19 cellular contexts compared by ENCODE assay signal in the genomic region with DNA sequence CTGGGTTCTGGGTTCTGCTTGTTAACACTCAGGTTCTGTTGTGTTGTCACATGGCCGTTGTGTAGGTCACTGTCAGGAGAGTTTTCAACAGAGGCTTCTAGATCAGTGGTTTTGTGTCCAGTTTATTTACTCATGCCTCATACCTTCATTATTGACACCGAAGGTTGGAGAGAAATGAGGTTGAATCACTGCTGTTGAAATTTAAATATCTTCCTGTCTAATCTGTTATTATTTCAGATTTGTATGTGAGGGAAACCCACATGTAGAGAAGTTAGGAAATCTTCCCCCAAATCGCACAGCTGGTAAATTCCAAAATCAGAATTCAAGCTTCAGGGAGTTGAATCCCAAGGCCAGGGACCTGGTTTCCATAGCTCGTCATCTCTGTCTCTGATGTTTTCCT. TPM values are rescaled to one million over a fixed set of nuclear protein-coding genes. Genes with fewer than 3 reads are reported as not detected.
DNase-seq lines count a peak whose midpoint lies in the region; ATAC-seq, FAIRE-seq and TF ChIP-seq lines count a peak whose summit lies in the region.
"Had no signal": no experiment of that assay in that cellular context is flagged by ENCODE, and none has a peak within 500 bp of the region (broad histone marks: within the 10 kb centered on the region; RNA-seq: fewer than 3 reads in every experiment).

No MANE protein-coding gene starts in this region.

- H3K9me3 ChIP-seq in A549 (no peaks in the 10 kb centered on the region), adipocyte (ENCODE audit: control insufficient read depth, low read length) (no peaks in the 10 kb centered on the region), Peyer's patch (no peaks in the 10 kb centered on the region)
- H3K9me3 ChIP-seq: ascending aorta, HAP-1 had no signal

- TF ChIP-seq POLR2A in A549 (IDR thresholded peaks at IDR 0.05; ENCODE audit: low read length) (no peak), Peyer's patch (IDR thresholded peaks at IDR 0.05) (no peak)

- intact Hi-C loops in Calu3 (cut with micrococcal nuclease; ENCODE audit: unreplicated experiment): loop anchor here (5.0 kb wide), 1 partner anchor 914 kb away; no protein-coding TSS in a partner anchor

- H3K27ac Mint-ChIP-seq in Calu3 (ENCODE audit: unreplicated experiment): peak overlapping the region; percentile 85

- no peak for TF ChIP-seq EP300 in A549 (IDR thresholded peaks at IDR 0.05)

- FAIRE-seq in A549 (lab: Jason Lieb, UNC): no peak
- FAIRE-seq: islet of Langerhans had no signal

- H3K36me3 Mint-ChIP-seq in Calu3 (ENCODE audit: insufficient read depth, unreplicated experiment): peaks cover 21% of the 10 kb centered on the region

- no peak overlapping the region for H3K4me2 ChIP-seq in A549

- no peaks in the 10 kb centered on the region for H3K36me3 ChIP-seq in adipocyte (ENCODE audit: control insufficient read depth, insufficient read depth, low read length, severe bottlenecking)
- no peaks in the 10 kb centered on the region for H3K36me3 ChIP-seq in Peyer's patch
- H3K36me3 ChIP-seq: ascending aorta, HAP-1 had no signal

- POLR2A ChIA-PET in A549 (lab: Yijun Ruan, JAX): no interaction called here

- no peaks in the 10 kb centered on the region for H3K27me3 ChIP-seq in adipocyte (replicated peaks; ENCODE audit: control insufficient read depth, insufficient read depth, low read length)
- H3K27me3 ChIP-seq in Peyer's patch: no peaks in the 10 kb centered on the region
- H3K27me3 ChIP-seq: ascending aorta had no signal

- H3K9ac ChIP-seq in adipocyte (ENCODE audit: low read length): peak overlapping the region; percentile 67

- no peak overlapping the region for H3K4me3 Mint-ChIP-seq in Calu3 (ENCODE audit: low read depth, unreplicated experiment)
- H3K4me3 Mint-ChIP-seq: neural crest cell had no signal

- no peak for TF ChIP-seq RAD21 in A549 (conservative IDR thresholded peaks at IDR 0.05 in 1 of 2, IDR thresholded peaks at IDR 0.05 in 1 of 2)

- H3K4me3 ChIP-seq in A549 (no peak overlapping the region), adipocyte (ENCODE audit: low read length) (peak overlapping the region; percentile 28), Peyer's patch (no peak overlapping the region)
- H3K4me3 ChIP-seq: ascending aorta, HAP-1 had no signal

- peak overlapping the region; percentile 52 to 82; a peak in 4 of 6 replicates for H3K27ac ChIP-seq in A549
- H3K27ac ChIP-seq in Peyer's patch: peak overlapping the region in 1 of 4 donors; percentile 71

- H3K4me1 Mint-ChIP-seq in Calu3 (ENCODE audit: low read depth, unreplicated experiment): peaks cover 55% of the 10 kb centered on the region

- CTCF ChIA-PET in A549 (lab: Yijun Ruan, JAX): interaction anchor here (0.6 to 1.8 kb wide), 2 partner anchors 313 to 620 kb away, joined by 3 read pairs; no protein-coding TSS in a partner anchor
- CTCF ChIA-PET in Calu3 (lab: Charles Lee): no interaction called here

- WGBS in A549 (ENCODE audit: missing lambda C conversion rate): 83% methylated on average over 4 of the region's 4 CpGs

- H3K4me1 ChIP-seq in A549 (peaks cover 41% of the 10 kb centered on the region), adipocyte (ENCODE audit: control insufficient read depth, insufficient read depth, low read length) (peaks cover 40% of the 10 kb centered on the region), Peyer's patch (peaks cover 0 to 38% (median 19%) of the 10 kb centered on the region in 4 donors)
- H3K4me1 ChIP-seq: HAP-1 had no signal

- no peaks in the 10 kb centered on the region for H3K9me3 Mint-ChIP-seq in Calu3 (ENCODE audit: low read depth, unreplicated experiment)
- H3K9me3 Mint-ChIP-seq: neural crest cell had no signal

- DNase-seq in A549 (ENCODE audit: low read depth in 1 of 2, low spot score in 1 of 2) (no peak), Calu3 (no peak), adipocyte (ENCODE audit: low read depth) (no peak), iris pigment epithelial cell (ENCODE audit: low read depth) (peak; percentile 76), ureter (ENCODE audit: low spot score) (no peak), Peyer's patch (no peak)
- DNase-seq in stimulated activated naive CD4-positive, alpha-beta T cell treated with Interleukin-2 at 50 U/mL for 16 hours (lab: John Stamatoyannopoulos, UW): no peak
- DNase-seq: activated CD4-positive, alpha-beta T cell treated with anti-CD3 and anti-CD28 coated beads for 4 hours; AML-193; erythroblast; MM.1S; NCI-H1930; NCI-H524 treated with DMSO at 0.1 percent for 48 hours; retina had no signal

- no peak for TF ChIP-seq CTCF in A549 (IDR thresholded peaks at IDR 0.05)
- no peak for TF ChIP-seq CTCF in Calu3 (IDR thresholded peaks at IDR 0.05; ENCODE audit: unreplicated experiment)
- no peak for TF ChIP-seq CTCF in Peyer's patch (IDR thresholded peaks at IDR 0.05)

- no peaks in the 10 kb centered on the region for H3K27me3 Mint-ChIP-seq in Calu3 (ENCODE audit: unreplicated experiment)

- BruUV-seq in Calu3 (replicated peaks; lab: Mats Ljungman, UMichigan): no TSS peak

- ATAC-seq in A549: no peak
- ATAC-seq in GM21447 (IDR thresholded peaks at IDR 0.05; ENCODE audit: unreplicated experiment): no peak

TF ChIP-seq in A549, 52 proteins besides CTCF, POLR2A, EP300 and RAD21:
- TF ChIP-seq FOSL2 (IDR thresholded peaks at IDR 0.05) (no peak), FOSL2 (CRISPR knock-in tag; IDR thresholded peaks at IDR 0.05) (no peak), RFX5 (IDR thresholded peaks at IDR 0.05) (no peak), NPAS2 (CRISPR knock-in tag; IDR thresholded peaks at IDR 0.05; ENCODE audit: borderline replicate concordance) (no peak), SREBF2 (IDR thresholded peaks at IDR 0.05) (no peak), TFCP2L1 (CRISPR knock-in tag; IDR thresholded peaks at IDR 0.05) (no peak), CHD4 (IDR thresholded peaks at IDR 0.05; ENCODE audit: borderline replicate concordance) (no peak), CBX2 (IDR thresholded peaks at IDR 0.05; ENCODE audit: borderline replicate concordance, low read depth) (no peak), ZC3H11A (IDR thresholded peaks at IDR 0.05) (no peak), HOXB13 (CRISPR knock-in tag; IDR thresholded peaks at IDR 0.05; ENCODE audit: low read depth) (no peak), KDM5A (IDR thresholded peaks at IDR 0.05) (no peak), MAZ (IDR thresholded peaks at IDR 0.05; ENCODE audit: borderline replicate concordance, low read depth, low read length) (no peak), TP53 (CRISPR knock-in tag; IDR thresholded peaks at IDR 0.05) (no peak)
- TF ChIP-seq, protein P1, sequence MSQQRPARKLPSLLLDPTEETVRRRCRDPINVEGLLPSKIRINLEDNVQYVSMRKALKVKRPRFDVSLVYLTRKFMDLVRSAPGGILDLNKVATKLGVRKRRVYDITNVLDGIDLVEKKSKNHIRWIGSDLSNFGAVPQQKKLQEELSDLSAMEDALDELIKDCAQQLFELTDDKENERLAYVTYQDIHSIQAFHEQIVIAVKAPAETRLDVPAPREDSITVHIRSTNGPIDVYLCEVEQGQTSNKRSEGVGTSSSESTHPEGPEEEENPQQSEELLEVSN (IDR thresholded peaks at IDR 0.05; ENCODE audit: borderline replicate concordance, low read depth): no peak
- TF ChIP-seq, protein P2, sequence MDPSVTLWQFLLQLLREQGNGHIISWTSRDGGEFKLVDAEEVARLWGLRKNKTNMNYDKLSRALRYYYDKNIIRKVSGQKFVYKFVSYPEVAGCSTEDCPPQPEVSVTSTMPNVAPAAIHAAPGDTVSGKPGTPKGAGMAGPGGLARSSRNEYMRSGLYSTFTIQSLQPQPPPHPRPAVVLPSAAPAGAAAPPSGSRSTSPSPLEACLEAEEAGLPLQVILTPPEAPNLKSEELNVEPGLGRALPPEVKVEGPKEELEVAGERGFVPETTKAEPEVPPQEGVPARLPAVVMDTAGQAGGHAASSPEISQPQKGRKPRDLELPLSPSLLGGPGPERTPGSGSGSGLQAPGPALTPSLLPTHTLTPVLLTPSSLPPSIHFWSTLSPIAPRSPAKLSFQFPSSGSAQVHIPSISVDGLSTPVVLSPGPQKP (IDR thresholded peaks at IDR 0.05; ENCODE audit: low read depth, low read length): no peak
- TF ChIP-seq, protein P3, sequence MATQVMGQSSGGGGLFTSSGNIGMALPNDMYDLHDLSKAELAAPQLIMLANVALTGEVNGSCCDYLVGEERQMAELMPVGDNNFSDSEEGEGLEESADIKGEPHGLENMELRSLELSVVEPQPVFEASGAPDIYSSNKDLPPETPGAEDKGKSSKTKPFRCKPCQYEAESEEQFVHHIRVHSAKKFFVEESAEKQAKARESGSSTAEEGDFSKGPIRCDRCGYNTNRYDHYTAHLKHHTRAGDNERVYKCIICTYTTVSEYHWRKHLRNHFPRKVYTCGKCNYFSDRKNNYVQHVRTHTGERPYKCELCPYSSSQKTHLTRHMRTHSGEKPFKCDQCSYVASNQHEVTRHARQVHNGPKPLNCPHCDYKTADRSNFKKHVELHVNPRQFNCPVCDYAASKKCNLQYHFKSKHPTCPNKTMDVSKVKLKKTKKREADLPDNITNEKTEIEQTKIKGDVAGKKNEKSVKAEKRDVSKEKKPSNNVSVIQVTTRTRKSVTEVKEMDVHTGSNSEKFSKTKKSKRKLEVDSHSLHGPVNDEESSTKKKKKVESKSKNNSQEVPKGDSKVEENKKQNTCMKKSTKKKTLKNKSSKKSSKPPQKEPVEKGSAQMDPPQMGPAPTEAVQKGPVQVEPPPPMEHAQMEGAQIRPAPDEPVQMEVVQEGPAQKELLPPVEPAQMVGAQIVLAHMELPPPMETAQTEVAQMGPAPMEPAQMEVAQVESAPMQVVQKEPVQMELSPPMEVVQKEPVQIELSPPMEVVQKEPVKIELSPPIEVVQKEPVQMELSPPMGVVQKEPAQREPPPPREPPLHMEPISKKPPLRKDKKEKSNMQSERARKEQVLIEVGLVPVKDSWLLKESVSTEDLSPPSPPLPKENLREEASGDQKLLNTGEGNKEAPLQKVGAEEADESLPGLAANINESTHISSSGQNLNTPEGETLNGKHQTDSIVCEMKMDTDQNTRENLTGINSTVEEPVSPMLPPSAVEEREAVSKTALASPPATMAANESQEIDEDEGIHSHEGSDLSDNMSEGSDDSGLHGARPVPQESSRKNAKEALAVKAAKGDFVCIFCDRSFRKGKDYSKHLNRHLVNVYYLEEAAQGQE (IDR thresholded peaks at IDR 0.05): no peak

RNA-seq across cellular contexts. Expression of a gene that starts 28.3 kb away (rescaled TPM):
- polyA plus RNA-seq in A549 (2011; rRNA removed) (71.5 and 86.8 TPM in 2 replicates), A549 (2017; fragmentation: RNase III; extraction: RNeasy Plus Mini Kit Qiagen cat#74134 plus additional on column Dnase treatment) (30.5 to 31.9 TPM (median 30.6 TPM) in 3 replicates)
- 67.2 and 78.1 TPM in 2 replicates for polyA plus RNA-seq in A549 (2012; cell fraction: cytosol; rRNA removed)
- 193 and 204 TPM in 2 replicates for polyA plus RNA-seq in A549 (2012; cell fraction: nucleus; rRNA removed)
- 384 and 462 TPM in 2 replicates for polyA minus RNA-seq in A549 (2011; rRNA and poly(A)+ RNA removed)
- total RNA-seq in Calu3 (2022) (140 and 161 TPM in 2 replicates), ureter (171 TPM), Peyer's patch (100 to 1,000 TPM in 3 of 4 donors, 10 to 100 TPM in 1; 92.5 to 180 (median 145) TPM)
